ENCODE assay signal across 28 cellular contexts in the genomic region with DNA sequence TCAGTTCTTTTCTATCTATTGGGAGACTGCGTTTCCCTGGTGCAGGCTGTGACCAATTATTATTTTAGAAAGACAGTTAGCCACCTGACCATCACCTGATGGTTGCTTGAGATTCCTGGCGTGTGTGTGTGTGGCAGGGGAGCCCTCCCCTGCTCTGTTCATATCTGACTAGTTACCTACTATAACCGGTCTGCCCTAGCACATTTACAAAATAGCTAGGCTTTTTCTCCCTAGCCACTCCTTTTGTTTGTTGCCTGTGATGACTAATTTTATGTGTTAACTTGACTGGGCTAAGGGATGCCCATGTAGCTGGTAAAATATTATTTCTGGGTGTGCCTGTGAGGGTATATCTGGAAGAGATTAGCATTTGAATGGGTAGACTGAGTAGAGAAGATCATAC.
"Had no signal": no experiment of that assay in that cellular context is flagged by ENCODE, and none has a peak within 500 bp of the region (broad histone marks: within the 10 kb centered on the region; RNA-seq: fewer than 3 reads in every experiment).

No MANE protein-coding gene starts in this region.

- DNase-seq: activated CD4-positive, alpha-beta memory T cell treated with anti-CD3 and anti-CD28 coated beads for 36 hours; activated CD4-positive, alpha-beta T cell treated with anti-CD3 and anti-CD28 coated beads for 36 hours; activated CD4-positive, alpha-beta T cell treated with anti-CD3 and anti-CD28 coated beads, Interleukin-2, amount 10 ng/mL, durations not matched to agents 7 days and 5 days; activated CD8-positive, alpha-beta memory T cell treated with anti-CD3 and anti-CD28 coated beads, Interleukin-2, amount 50 U/mL, for 4 hours; activated gamma-delta T cell treated with Interleukin-2 at 50 U/mL for 16 hours; activated naive CD4-positive, alpha-beta T cell treated with anti-CD3 and anti-CD28 coated beads, Interleukin-2, amount 10 ng/mL, durations not matched to agents 7 days and 5 days; activated naive CD8-positive, alpha-beta T cell treated with anti-CD3 and anti-CD28 coated beads, Interleukin-2, amount 50 U/mL, for 24 hours; activated T-cell treated with anti-CD3 and anti-CD28 coated beads for 4 hours; activated T-cell treated with anti-CD3 and anti-CD28 coated beads, Interleukin-2, amount 50 U/mL, for 4 hours; aorta; brain microvascular endothelial cell; central memory CD4-positive, alpha-beta T cell; Kasumi-1; KG1; MG63; NCI-H1048; NCI-H1105 treated with DMSO at 0.1 percent for 48 hours; NCI-H1436; NCI-H1694 treated with DMSO at 0.1 percent for 48 hours; NCI-H2029; NCI-H345; NCI-H524 treated with DMSO at 0.1 percent for 48 hours; SHP77; SJCRH30; T1000 had no signal

- H3K4me3 Mint-ChIP-seq: activated CD4-positive, alpha-beta memory T cell treated with anti-CD3 and anti-CD28 coated beads for 36 hours; activated CD4-positive, alpha-beta T cell treated with anti-CD3 and anti-CD28 coated beads for 36 hours; activated CD4-positive, alpha-beta T cell treated with anti-CD3 and anti-CD28 coated beads, Interleukin-2, amount 10 ng/mL, durations not matched to agents 7 days and 5 days; activated naive CD4-positive, alpha-beta T cell treated with anti-CD3 and anti-CD28 coated beads, Interleukin-2, amount 10 ng/mL, durations not matched to agents 7 days and 5 days; activated naive CD8-positive, alpha-beta T cell; activated naive CD8-positive, alpha-beta T cell treated with anti-CD3 and anti-CD28 coated beads, Interleukin-2, amount 50 U/mL, for 24 hours; activated T-cell treated with anti-CD3 and anti-CD28 coated beads, Interleukin-2, amount 50 U/mL, for 4 hours; activated T-helper 1 cell treated with anti-CD3 and anti-CD28 coated beads, Interleukin-12 subunit alpha, Interleukin-12 subunit beta, Interleukin-2, Interleukin-4 antibody, amounts not matched to agents 30 ng/mL and 10 ng/mL and 1 ng/mL, durations not matched to agents 14 hours and 24 hours and 36 hours; WTC11 had no signal

- H3K9me3 Mint-ChIP-seq: activated CD4-positive, alpha-beta memory T cell treated with anti-CD3 and anti-CD28 coated beads for 36 hours; activated CD4-positive, alpha-beta T cell treated with anti-CD3 and anti-CD28 coated beads, Interleukin-2, amount 10 ng/mL, durations not matched to agents 7 days and 5 days; activated naive CD4-positive, alpha-beta T cell treated with anti-CD3 and anti-CD28 coated beads, Interleukin-2, amount 10 ng/mL, durations not matched to agents 7 days and 5 days; activated naive CD8-positive, alpha-beta T cell treated with anti-CD3 and anti-CD28 coated beads, Interleukin-2, amount 50 U/mL, for 24 hours; activated T-cell treated with anti-CD3 and anti-CD28 coated beads, Interleukin-2, amount 50 U/mL, for 4 hours; activated T-helper 1 cell treated with anti-CD3 and anti-CD28 coated beads, Interleukin-12 subunit alpha, Interleukin-12 subunit beta, Interleukin-2, Interleukin-4 antibody, amounts not matched to agents 30 ng/mL and 10 ng/mL and 1 ng/mL, durations not matched to agents 14 hours and 24 hours and 36 hours; WTC11 had no signal

- H3K36me3 Mint-ChIP-seq: activated CD4-positive, alpha-beta memory T cell treated with anti-CD3 and anti-CD28 coated beads for 36 hours; activated naive CD4-positive, alpha-beta T cell treated with anti-CD3 and anti-CD28 coated beads, Interleukin-2, amount 10 ng/mL, durations not matched to agents 7 days and 5 days; activated naive CD8-positive, alpha-beta T cell; WTC11 had no signal

- H3K27me3 Mint-ChIP-seq: activated CD4-positive, alpha-beta T cell treated with anti-CD3 and anti-CD28 coated beads for 36 hours; activated CD4-positive, alpha-beta T cell treated with anti-CD3 and anti-CD28 coated beads, Interleukin-2, amount 10 ng/mL, durations not matched to agents 7 days and 5 days; activated naive CD4-positive, alpha-beta T cell treated with anti-CD3 and anti-CD28 coated beads, Interleukin-2, amount 10 ng/mL, durations not matched to agents 7 days and 5 days; activated naive CD8-positive, alpha-beta T cell; activated naive CD8-positive, alpha-beta T cell treated with anti-CD3 and anti-CD28 coated beads, Interleukin-2, amount 50 U/mL, for 24 hours had no signal

- H3K4me1 Mint-ChIP-seq: activated CD4-positive, alpha-beta T cell treated with anti-CD3 and anti-CD28 coated beads for 36 hours; activated CD4-positive, alpha-beta T cell treated with anti-CD3 and anti-CD28 coated beads, Interleukin-2, amount 10 ng/mL, durations not matched to agents 7 days and 5 days; activated naive CD4-positive, alpha-beta T cell treated with anti-CD3 and anti-CD28 coated beads, Interleukin-2, amount 10 ng/mL, durations not matched to agents 7 days and 5 days; activated naive CD8-positive, alpha-beta T cell treated with anti-CD3 and anti-CD28 coated beads, Interleukin-2, amount 50 U/mL, for 24 hours; WTC11 had no signal

- H3K27ac Mint-ChIP-seq: activated CD4-positive, alpha-beta memory T cell treated with anti-CD3 and anti-CD28 coated beads for 36 hours; activated CD4-positive, alpha-beta T cell treated with anti-CD3 and anti-CD28 coated beads for 36 hours; activated CD4-positive, alpha-beta T cell treated with anti-CD3 and anti-CD28 coated beads, Interleukin-2, amount 10 ng/mL, durations not matched to agents 7 days and 5 days; activated naive CD4-positive, alpha-beta T cell treated with anti-CD3 and anti-CD28 coated beads, Interleukin-2, amount 10 ng/mL, durations not matched to agents 7 days and 5 days; activated naive CD8-positive, alpha-beta T cell; activated naive CD8-positive, alpha-beta T cell treated with anti-CD3 and anti-CD28 coated beads, Interleukin-2, amount 50 U/mL, for 24 hours; activated T-helper 1 cell treated with anti-CD3 and anti-CD28 coated beads, Interleukin-12 subunit alpha, Interleukin-12 subunit beta, Interleukin-2, Interleukin-4 antibody, amounts not matched to agents 30 ng/mL and 10 ng/mL and 1 ng/mL, durations not matched to agents 14 hours and 24 hours and 36 hours; WTC11 had no signal
